Comparison of ENCODE assay signal across 30 cellular contexts in the genomic region with DNA sequence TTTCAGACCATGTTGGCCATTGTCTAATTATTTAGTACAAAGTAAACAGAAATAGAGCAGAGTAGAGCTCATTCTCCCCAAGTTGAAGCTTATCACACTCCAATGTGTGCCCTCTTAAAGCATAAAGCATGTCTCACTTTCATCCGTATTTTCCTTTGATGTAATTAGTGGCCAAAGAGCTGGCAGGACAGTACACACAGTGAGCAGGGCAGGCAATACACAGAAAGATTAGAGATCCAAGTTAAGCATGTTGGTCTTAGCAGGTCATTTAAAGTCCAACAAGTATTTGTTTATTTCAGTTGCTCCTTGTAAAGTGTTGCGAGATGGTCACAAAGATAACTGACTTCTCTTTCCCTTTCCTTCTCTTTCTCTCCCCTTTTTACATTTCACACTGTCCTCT. TPM values are rescaled to one million over a fixed set of nuclear protein-coding genes. Genes with fewer than 3 reads are reported as not detected.
"Had no signal": no experiment of that assay in that cellular context is flagged by ENCODE, and none has a peak within 500 bp of the region (broad histone marks: within the 10 kb centered on the region; RNA-seq: fewer than 3 reads in every experiment).

No MANE protein-coding gene starts in this region.

- H3K27me3 Mint-ChIP-seq: activated CD4-positive, alpha-beta memory T cell treated with anti-CD3 and anti-CD28 coated beads, Interleukin-2, amount 10 ng/mL, durations not matched to agents 7 days and 5 days; activated CD4-positive, alpha-beta T cell treated with anti-CD3 and anti-CD28 coated beads, Interleukin-2, amount 10 ng/mL, durations not matched to agents 7 days and 5 days; central memory CD8-positive, alpha-beta T cell; dendritic cell treated with granulocyte-macrophage colony-stimulating factor and Interleukin-4, amounts not matched to agents 40 ng/mL and 50 ng/mL, for 4 days; stimulated activated naive B cell treated with anti-CD40 and anti-IgM and Interleukin-4, amounts not matched to agents 10 μg/mL and 1 μg/mL and 100 μg/mL, for 72 hours had no signal

- H3K36me3 ChIP-seq: lower lobe of right lung, neutrophil, ovary, prostate gland, suprapubic skin, tibial artery had no signal

- H3K4me2 ChIP-seq: smooth muscle cell had no signal

- H3K36me3 Mint-ChIP-seq: activated naive CD4-positive, alpha-beta T cell treated with anti-CD3 and anti-CD28 coated beads, Interleukin-2, amount 50 U/mL, for 72 hours; immature natural killer cell; stimulated activated naive B cell treated with anti-CD40 and anti-IgM and Interleukin-4, amounts not matched to agents 10 μg/mL and 1 μg/mL and 100 μg/mL, for 72 hours had no signal

- ATAC-seq: activated naive CD4-positive, alpha-beta T cell treated with anti-CD3 and anti-CD28 coated beads, Interleukin-2, amount 50 U/mL, for 72 hours; activated T-cell treated with anti-CD3 and anti-CD28 coated beads, Interleukin-2, amount 50 U/mL, for 72 hours; lower lobe of right lung; stimulated activated naive B cell treated with anti-CD40 and anti-IgM and Interleukin-4, amounts not matched to agents 10 μg/mL and 1 μg/mL and 100 μg/mL, for 72 hours had no signal

- H3K4me1 ChIP-seq: lower lobe of right lung, prostate gland, suprapubic skin had no signal

- H3K4me3 Mint-ChIP-seq: activated CD4-positive, alpha-beta memory T cell treated with anti-CD3 and anti-CD28 coated beads, Interleukin-2, amount 10 ng/mL, durations not matched to agents 7 days and 5 days; activated CD4-positive, alpha-beta T cell treated with anti-CD3 and anti-CD28 coated beads, Interleukin-2, amount 10 ng/mL, durations not matched to agents 7 days and 5 days; activated T-cell treated with anti-CD3 and anti-CD28 coated beads, Interleukin-2, amount 50 U/mL, for 72 hours; central memory CD8-positive, alpha-beta T cell; dendritic cell treated with granulocyte-macrophage colony-stimulating factor and Interleukin-4, amounts not matched to agents 40 ng/mL and 50 ng/mL, for 4 days; immature natural killer cell; nephron; stimulated activated naive B cell treated with anti-CD40 and anti-IgM and Interleukin-4, amounts not matched to agents 10 μg/mL and 1 μg/mL and 100 μg/mL, for 72 hours; T-helper 1 cell treated with Interleukin-12 subunit alpha and Interleukin-12 subunit beta and Interleukin-4 antibody, amounts not matched to agents 30 μg/mL and 1 μg/mL, for 36 hours had no signal

- H3K27ac Mint-ChIP-seq: activated CD4-positive, alpha-beta memory T cell treated with anti-CD3 and anti-CD28 coated beads, Interleukin-2, amount 10 ng/mL, durations not matched to agents 7 days and 5 days; activated CD4-positive, alpha-beta T cell treated with anti-CD3 and anti-CD28 coated beads, Interleukin-2, amount 10 ng/mL, durations not matched to agents 7 days and 5 days; activated naive CD4-positive, alpha-beta T cell treated with anti-CD3 and anti-CD28 coated beads, Interleukin-2, amount 50 U/mL, for 72 hours; activated T-cell treated with anti-CD3 and anti-CD28 coated beads, Interleukin-2, amount 50 U/mL, for 72 hours; dendritic cell treated with granulocyte-macrophage colony-stimulating factor and Interleukin-4, amounts not matched to agents 40 ng/mL and 50 ng/mL, for 4 days; immature natural killer cell; nephron; stimulated activated naive B cell treated with anti-CD40 and anti-IgM and Interleukin-4, amounts not matched to agents 10 μg/mL and 1 μg/mL and 100 μg/mL, for 72 hours; T-helper 1 cell treated with Interleukin-12 subunit alpha and Interleukin-12 subunit beta and Interleukin-4 antibody, amounts not matched to agents 30 μg/mL and 1 μg/mL, for 36 hours had no signal

- H3K9me3 Mint-ChIP-seq: activated CD4-positive, alpha-beta memory T cell treated with anti-CD3 and anti-CD28 coated beads, Interleukin-2, amount 10 ng/mL, durations not matched to agents 7 days and 5 days; activated CD4-positive, alpha-beta T cell treated with anti-CD3 and anti-CD28 coated beads, Interleukin-2, amount 10 ng/mL, durations not matched to agents 7 days and 5 days; activated naive CD4-positive, alpha-beta T cell treated with anti-CD3 and anti-CD28 coated beads, Interleukin-2, amount 50 U/mL, for 72 hours; activated T-cell treated with anti-CD3 and anti-CD28 coated beads, Interleukin-2, amount 50 U/mL, for 72 hours; central memory CD8-positive, alpha-beta T cell; dendritic cell treated with granulocyte-macrophage colony-stimulating factor and Interleukin-4, amounts not matched to agents 40 ng/mL and 50 ng/mL, for 4 days; nephron; stimulated activated naive B cell treated with anti-CD40 and anti-IgM and Interleukin-4, amounts not matched to agents 10 μg/mL and 1 μg/mL and 100 μg/mL, for 72 hours; T-helper 1 cell treated with Interleukin-12 subunit alpha and Interleukin-12 subunit beta and Interleukin-4 antibody, amounts not matched to agents 30 μg/mL and 1 μg/mL, for 36 hours had no signal

- H3K9me3 ChIP-seq: lower lobe of right lung, neutrophil, ovary, prostate gland, suprapubic skin, tibial artery had no signal

- DNase-seq: activated CD4-positive, alpha-beta memory T cell treated with anti-CD3 and anti-CD28 coated beads, Interleukin-2, amount 10 ng/mL, durations not matched to agents 7 days and 5 days; activated CD4-positive, alpha-beta T cell treated with anti-CD3 and anti-CD28 coated beads for 1 hour; activated CD4-positive, alpha-beta T cell treated with anti-CD3 and anti-CD28 coated beads, Interleukin-2, amount 10 ng/mL, durations not matched to agents 7 days and 5 days; activated naive CD4-positive, alpha-beta T cell; activated T-cell treated with anti-CD3 and anti-CD28 coated beads, Interleukin-2, amount 50 U/mL, for 72 hours; head of caudate nucleus; hypothalamus; immature natural killer cell; lower lobe of right lung; ovary; stimulated activated CD4-positive, alpha-beta T cell treated with anti-CD3 and anti-CD28 coated beads, Interleukin-1b, Interleukin-23, amount 100 ng/mL, for 48 hours; stimulated activated naive B cell treated with anti-CD40 and anti-IgM and Interleukin-4, amounts not matched to agents 10 μg/mL and 1 μg/mL and 100 μg/mL, for 72 hours; SW 1271; T-helper 9 cell; tibial artery had no signal

- H3K4me1 Mint-ChIP-seq: activated CD4-positive, alpha-beta memory T cell treated with anti-CD3 and anti-CD28 coated beads, Interleukin-2, amount 10 ng/mL, durations not matched to agents 7 days and 5 days; activated CD4-positive, alpha-beta T cell treated with anti-CD3 and anti-CD28 coated beads, Interleukin-2, amount 10 ng/mL, durations not matched to agents 7 days and 5 days; central memory CD8-positive, alpha-beta T cell; immature natural killer cell; nephron; stimulated activated naive B cell treated with anti-CD40 and anti-IgM and Interleukin-4, amounts not matched to agents 10 μg/mL and 1 μg/mL and 100 μg/mL, for 72 hours had no signal

- H3K4me3 ChIP-seq: lower lobe of right lung, ovary, prostate gland, smooth muscle cell, suprapubic skin, tibial artery had no signal

- H3K27ac ChIP-seq: epithelial cell of prostate, lower lobe of right lung, neutrophil, ovary, prostate gland, suprapubic skin, tibial artery had no signal

- H3K27me3 ChIP-seq: neutrophil, ovary, suprapubic skin, tibial artery had no signal

RNA-seq across cellular contexts. Expression of a gene that starts 47.2 kb away (rescaled TPM):
- total RNA-seq: activated CD4-positive, alpha-beta memory T cell treated with anti-CD3 and anti-CD28 coated beads, Interleukin-2, amount 10 ng/mL, durations not matched to agents 7 days and 5 days; activated CD4-positive, alpha-beta T cell treated with anti-CD3 and anti-CD28 coated beads, Interleukin-2, amount 10 ng/mL, durations not matched to agents 7 days and 5 days; activated naive CD4-positive, alpha-beta T cell treated with anti-CD3 and anti-CD28 coated beads, Interleukin-2, amount 50 U/mL, for 72 hours; activated T-cell treated with anti-CD3 and anti-CD28 coated beads, Interleukin-2, amount 50 U/mL, for 72 hours; bronchial epithelial cell; kidney epithelial cell; lower lobe of right lung; mesenteric fat pad; mucosa of gallbladder; ovary; smooth muscle cell; suprapubic skin; ureter had no signal
- polyA plus RNA-seq: immature natural killer cell, ovary, smooth muscle cell had no signal
